In the genomic region with DNA sequence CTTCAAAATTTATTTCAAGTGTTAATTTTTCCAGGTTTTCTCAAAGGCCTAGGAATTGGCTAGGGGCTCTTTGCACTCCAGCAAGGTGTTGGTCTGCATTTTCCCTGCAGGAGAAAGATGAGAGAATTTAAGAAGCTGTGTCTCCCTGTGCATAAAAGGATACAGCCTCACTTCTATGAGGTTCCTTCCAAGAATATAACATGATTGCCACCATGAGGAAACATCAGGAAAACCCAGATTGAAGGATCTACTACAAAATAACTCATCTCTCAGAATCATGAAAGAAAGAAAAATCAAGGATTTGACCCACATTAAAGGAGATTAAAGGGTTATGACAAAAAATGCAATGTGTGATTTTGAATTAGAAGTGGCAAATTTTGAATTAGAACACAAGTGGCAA, we compare ENCODE assay signal across 1 cellular context.
TF ChIP-seq lines count a peak whose summit lies in the region.

No MANE protein-coding gene starts in this region.

TF ChIP-seq in SK-N-SH treated with all-trans-retinoic acid at 6 μM for 48 hours, 23 proteins besides CTCF, POLR2A, EP300 and RAD21 (continued from another document):
- TF ChIP-seq, protein P1, sequence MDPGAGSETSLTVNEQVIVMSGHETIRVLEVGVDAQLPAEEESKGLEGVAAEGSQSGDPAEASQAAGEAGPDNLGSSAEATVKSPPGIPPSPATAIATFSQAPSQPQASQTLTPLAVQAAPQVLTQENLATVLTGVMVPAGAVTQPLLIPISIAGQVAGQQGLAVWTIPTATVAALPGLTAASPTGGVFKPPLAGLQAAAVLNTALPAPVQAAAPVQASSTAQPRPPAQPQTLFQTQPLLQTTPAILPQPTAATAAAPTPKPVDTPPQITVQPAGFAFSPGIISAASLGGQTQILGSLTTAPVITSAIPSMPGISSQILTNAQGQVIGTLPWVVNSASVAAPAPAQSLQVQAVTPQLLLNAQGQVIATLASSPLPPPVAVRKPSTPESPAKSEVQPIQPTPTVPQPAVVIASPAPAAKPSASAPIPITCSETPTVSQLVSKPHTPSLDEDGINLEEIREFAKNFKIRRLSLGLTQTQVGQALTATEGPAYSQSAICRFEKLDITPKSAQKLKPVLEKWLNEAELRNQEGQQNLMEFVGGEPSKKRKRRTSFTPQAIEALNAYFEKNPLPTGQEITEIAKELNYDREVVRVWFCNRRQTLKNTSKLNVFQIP (CRISPR knock-in tag; IDR thresholded peaks at IDR 0.05; ENCODE audit: borderline replicate concordance, low read depth), result no peak
- no peak for TF ChIP-seq ZC3H10 (CRISPR knock-in tag; IDR thresholded peaks at IDR 0.05)
- TF ChIP-seq, protein P2, sequence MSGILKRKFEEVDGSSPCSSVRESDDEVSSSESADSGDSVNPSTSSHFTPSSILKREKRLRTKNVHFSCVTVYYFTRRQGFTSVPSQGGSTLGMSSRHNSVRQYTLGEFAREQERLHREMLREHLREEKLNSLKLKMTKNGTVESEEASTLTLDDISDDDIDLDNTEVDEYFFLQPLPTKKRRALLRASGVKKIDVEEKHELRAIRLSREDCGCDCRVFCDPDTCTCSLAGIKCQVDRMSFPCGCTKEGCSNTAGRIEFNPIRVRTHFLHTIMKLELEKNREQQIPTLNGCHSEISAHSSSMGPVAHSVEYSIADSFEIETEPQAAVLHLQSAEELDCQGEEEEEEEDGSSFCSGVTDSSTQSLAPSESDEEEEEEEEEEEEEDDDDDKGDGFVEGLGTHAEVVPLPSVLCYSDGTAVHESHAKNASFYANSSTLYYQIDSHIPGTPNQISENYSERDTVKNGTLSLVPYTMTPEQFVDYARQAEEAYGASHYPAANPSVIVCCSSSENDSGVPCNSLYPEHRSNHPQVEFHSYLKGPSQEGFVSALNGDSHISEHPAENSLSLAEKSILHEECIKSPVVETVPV (CRISPR knock-in tag; IDR thresholded peaks at IDR 0.05), result no peak
TF ChIP-seq in SK-N-SH treated with all-trans-retinoic acid at 6 μM for 48 hours: peak in this region for 0.
